In the genomic region with DNA sequence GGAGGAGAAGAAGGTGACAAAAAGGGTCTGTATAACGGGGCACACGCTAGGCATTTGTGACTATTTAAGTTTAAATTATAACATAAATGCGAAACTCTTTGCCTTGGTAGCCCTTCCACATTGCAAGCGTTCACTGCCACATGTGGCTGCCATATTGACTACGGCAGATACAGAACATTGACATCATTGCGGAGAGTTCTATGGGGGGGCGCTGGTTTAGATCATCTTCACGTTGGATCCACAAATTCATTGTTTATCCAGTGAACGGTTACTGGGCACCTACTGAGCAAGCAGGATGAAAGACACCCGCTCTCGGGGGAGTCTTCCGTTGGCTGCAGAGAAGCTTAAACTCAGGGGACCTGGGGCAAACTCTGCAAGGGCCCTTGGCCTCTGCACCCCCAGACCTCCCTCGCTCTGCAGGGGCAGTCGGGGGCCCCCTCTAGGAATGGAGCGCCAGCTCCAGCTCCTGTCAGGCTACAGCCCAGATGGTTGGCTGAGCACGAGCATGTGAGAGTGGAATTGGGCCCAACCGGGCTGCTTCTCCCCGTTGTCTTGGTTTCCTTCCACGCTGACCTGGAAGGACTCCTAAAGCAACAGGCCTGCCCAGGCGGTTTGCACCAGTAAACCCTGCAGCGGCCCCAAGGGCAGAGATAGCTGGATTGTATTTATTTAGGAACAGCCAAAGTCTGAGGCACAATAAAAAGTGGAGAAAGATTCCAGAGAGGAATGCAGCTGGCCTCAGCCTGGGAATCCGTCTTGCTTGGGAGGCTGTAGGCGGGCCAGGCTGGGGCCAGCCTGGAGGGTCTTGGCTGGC, we compare ENCODE assay signal across 10 cellular contexts.
DNase-seq lines count a peak whose midpoint lies in the region; ATAC-seq and TF ChIP-seq lines count a peak whose summit lies in the region.
"Had no signal": no experiment of that assay in that cellular context is flagged by ENCODE, and none has a peak within 500 bp of the region (broad histone marks: within the 10 kb centered on the region; RNA-seq: fewer than 3 reads in every experiment).

No MANE protein-coding gene starts in this region.

- TF ChIP-seq CTCF in tibial artery (IDR thresholded peaks at IDR 0.05) = no peak

- peak overlapping the region; percentile 50 for H2AK5ac ChIP-seq in mesenchymal stem cell (ENCODE audit: low read length, severe bottlenecking)

- WGBS in mesenchymal stem cell = 77% methylated on average over 23 of the region's 23 CpGs

- H3K27ac ChIP-seq in mesenchymal stem cell (ENCODE audit: low read length, poor library complexity, severe bottlenecking) (peak overlapping the region; percentile 87), tibial artery (peak overlapping the region in 1 of 2 donors; percentile 20)
- H3K27ac ChIP-seq: SK-N-MC had no signal

- peak overlapping the region; percentile 77 for H3K9ac ChIP-seq in mesenchymal stem cell (ENCODE audit: low read length)

- peak overlapping the region in 1 of 2 experiments; percentile 57 for H3K4ac ChIP-seq in mesenchymal stem cell (ENCODE audit: low read depth in 1 of 2, low read length in 2 of 2)

- H2BK12ac ChIP-seq in mesenchymal stem cell (ENCODE audit: low read length in 2 of 2) = peak overlapping the region; percentile 40 to 45

- H4K8ac ChIP-seq in mesenchymal stem cell (ENCODE audit: low read length) = peak overlapping the region; percentile 64

- intact Hi-C loops in tibial artery (cut with DNase I; ENCODE audit: low total_unique reads) = loop anchor here (10.0 kb wide), 1 partner anchor 178 kb away; no protein-coding TSS in a partner anchor

- H3K9me3 ChIP-seq in mesenchymal stem cell (ENCODE audit: control insufficient read depth, low read length) (no peaks in the 10 kb centered on the region), tibial artery (no peaks in the 10 kb centered on the region)

- peak overlapping the region; percentile 33 to 56 for H3K18ac ChIP-seq in mesenchymal stem cell (ENCODE audit: low read depth in 1 of 2, low read length in 2 of 2)

- peak overlapping the region in 1 of 2 experiments; percentile 33 for H3K4me3 ChIP-seq in mesenchymal stem cell (ENCODE audit: insufficient read depth in 1 of 2, low read depth in 1 of 2, low read length in 2 of 2)
- no peak overlapping the region for H3K4me3 ChIP-seq in tibial artery
- H3K4me3 ChIP-seq: SK-N-MC had no signal

- no peak overlapping the region for H2AFZ ChIP-seq in mesenchymal stem cell (ENCODE audit: low read depth, low read length)

- peak overlapping the region; percentile 24 for H2BK5ac ChIP-seq in mesenchymal stem cell (ENCODE audit: low read depth, low read length, poor library complexity, severe bottlenecking)

- no peak for ATAC-seq in HG02678 (IDR thresholded peaks at IDR 0.05; ENCODE audit: unreplicated experiment)
- no peak for ATAC-seq in GM18867 (IDR thresholded peaks at IDR 0.05; ENCODE audit: unreplicated experiment)

- peaks cover 56% of the 10 kb centered on the region for H3K4me1 ChIP-seq in mesenchymal stem cell (ENCODE audit: control insufficient read depth, insufficient read depth, low read depth, low read length)
- H3K4me1 ChIP-seq in tibial artery = peaks cover 0 to 50% (median 31%) of the 10 kb centered on the region in 4 donors

- H3K36me3 ChIP-seq in mesenchymal stem cell (ENCODE audit: control insufficient read depth in 1 of 2, insufficient read depth in 2 of 2, low read depth in 1 of 2, low read length in 2 of 2) (peaks cover 0 to 40% of the 10 kb centered on the region in 2 experiments), tibial artery (no peaks in the 10 kb centered on the region)

- no peaks in the 10 kb centered on the region for H3K27me3 ChIP-seq in mesenchymal stem cell (ENCODE audit: control insufficient read depth in 1 of 2, insufficient read depth in 1 of 2, low read length in 2 of 2)
- H3K27me3 ChIP-seq in tibial artery = no peaks in the 10 kb centered on the region

- no peak overlapping the region for H3K23ac ChIP-seq in mesenchymal stem cell (ENCODE audit: low read length in 2 of 2)

- peak overlapping the region; percentile 59 for H2BK120ac ChIP-seq in mesenchymal stem cell (ENCODE audit: low read depth, low read length)

- H3K79me1 ChIP-seq in mesenchymal stem cell (replicated peaks; ENCODE audit: low read length, poor library complexity, severe bottlenecking) = peaks cover 20% of the 10 kb centered on the region

- peak overlapping the region; percentile 64 for H4K91ac ChIP-seq in mesenchymal stem cell (ENCODE audit: low read length)

- peak overlapping the region; percentile 40 for H3K4me2 ChIP-seq in mesenchymal stem cell (ENCODE audit: low read length, poor library complexity, severe bottlenecking)

- no peak overlapping the region for H2BK15ac ChIP-seq in mesenchymal stem cell (ENCODE audit: low read depth, poor library complexity, severe bottlenecking)

- DNase-seq in HuH-7.5 (ENCODE audit: low spot score) (peak; percentile 47), dedifferentiated amniotic fluid mesenchymal stem cell (ENCODE audit: extremely low spot score) (peak; percentile 87), mesenchymal stem cell (peak; percentile 67), tibial artery (peak; percentile 85 to 93), NCI-H2107 (lab: John Stamatoyannopoulos, UW) (no peak)
- DNase-seq: immature natural killer cell, NCI-H187 had no signal

- peak overlapping the region in 1 of 2 experiments; percentile 58 for H3K14ac ChIP-seq in mesenchymal stem cell (ENCODE audit: low read length in 2 of 2)
